In genomic region chr12:92539966-92540791, GRCh38 we compare ENCODE assay signal across 9 cellular contexts.
DNase-seq lines count a peak whose midpoint lies in the region; ATAC-seq, FAIRE-seq and TF ChIP-seq lines count a peak whose summit lies in the region.
"Had no signal": no experiment of that assay in that cellular context is flagged by ENCODE, and none has a peak within 500 bp of the region (broad histone marks: within the 10 kb centered on the region; RNA-seq: fewer than 3 reads in every experiment).

No MANE protein-coding gene starts in this region.

- H4K20me1 ChIP-seq in H1 (replicated peaks in 1 of 2; ENCODE audit: control insufficient read depth in 1 of 2, insufficient read depth in 2 of 2, low read length in 2 of 2) = no peaks in the 10 kb centered on the region

- no peak overlapping the region for H2AFZ ChIP-seq in H1 (ENCODE audit: low read length)

- DNase-seq in NCI-H1436 (lab: John Stamatoyannopoulos, UW) (peak; percentile 60), NCI-H1436 treated with DMSO at 0.1 percent for 48 hours (lab: John Stamatoyannopoulos, UW) (no peak), NCI-H2107 (lab: John Stamatoyannopoulos, UW) (peak; percentile 28), H1 (ENCODE audit: low read depth in 1 of 2, low spot score in 2 of 2) (peak in 1 of 2 experiments; percentile 50), retina (peak; percentile 78), ascending aorta (ENCODE audit: low spot score in 2 of 2) (no peak)
- no peak for DNase-seq in stimulated activated naive CD4-positive, alpha-beta T cell (lab: John Stamatoyannopoulos, UW)

- H3K14ac ChIP-seq in H1 (ENCODE audit: insufficient read length) = no peak overlapping the region

- no peak for FAIRE-seq in H1 (lab: Jason Lieb, UNC)
- FAIRE-seq: A204.1 had no signal

- H4K8ac ChIP-seq in H1 (ENCODE audit: extremely low read depth, insufficient read depth, low read length) = no peak overlapping the region

- H3K4me2 ChIP-seq in H1 (ENCODE audit: insufficient read depth in 1 of 2, low read depth in 2 of 2, low read length in 2 of 2) = no peak overlapping the region

- H2BK12ac ChIP-seq in H1 (ENCODE audit: low read depth, low read length) = no peak overlapping the region

- H2BK120ac ChIP-seq in H1 (replicated peaks; ENCODE audit: low read depth, low read length) = no peak overlapping the region

- H3K27ac ChIP-seq in H1 (ENCODE audit: low read depth, low read length) = no peak overlapping the region
- no peak overlapping the region for H3K27ac ChIP-seq in ascending aorta

- H4K91ac ChIP-seq in H1 (replicated peaks; ENCODE audit: insufficient read length, low read length) = no peak overlapping the region

- H3K9me3 ChIP-seq in H1 (ENCODE audit: insufficient read depth in 2 of 2, low read depth in 1 of 2, low read length in 1 of 2) (no peaks in the 10 kb centered on the region), ascending aorta (no peaks in the 10 kb centered on the region)

- H3K79me2 ChIP-seq in H1 (ENCODE audit: control insufficient read depth in 1 of 2, insufficient read depth in 2 of 2, low read length in 2 of 2) = no peaks in the 10 kb centered on the region

- H2BK5ac ChIP-seq in H1 (ENCODE audit: low read depth, low read length) = no peak overlapping the region

- H3K79me1 ChIP-seq in H1 (ENCODE audit: low read depth, low read length) = no peaks in the 10 kb centered on the region

- no peak overlapping the region for H3K56ac ChIP-seq in H1 (replicated peaks; ENCODE audit: insufficient read length, low read depth, low read length)

- ATAC-seq in HG02840 (IDR thresholded peaks at IDR 0.05; ENCODE audit: low FRiP score, unreplicated experiment) = no peak

- CTCF ChIA-PET in H1 (lab: Charles Lee; ENCODE audit: partially characterized antibody) = interaction anchor here (0.6 kb wide), 1 partner anchor 396 kb away, joined by 3 read pairs; no protein-coding TSS in a partner anchor

- no peaks in the 10 kb centered on the region for H3K23me2 ChIP-seq in H1 (ENCODE audit: low read depth, low read length)

- intact Hi-C loops in ascending aorta (cut with DNase I) = no loop called here

- TF ChIP-seq RAD21 in H1 (IDR thresholded peaks at IDR 0.05 in 1 of 2, conservative IDR thresholded peaks at IDR 0.05 in 1 of 2; ENCODE audit: low read depth in 2 of 2, low read length in 2 of 2) = peak; percentile 11 to 27; a peak in 2 of 4 replicates

- H3K27me3 ChIP-seq in H1 (replicated peaks in 1 of 4; ENCODE audit: control insufficient read depth in 3 of 4, extremely low read depth in 1 of 4, insufficient read depth in 3 of 4, low read length in 3 of 4) = no peaks in the 10 kb centered on the region
- no peaks in the 10 kb centered on the region for H3K27me3 ChIP-seq in ascending aorta

- H3K4me3 ChIP-seq in H1 (ENCODE audit: extremely low read depth in 1 of 4, insufficient read depth in 2 of 4, low read depth in 3 of 4, low read length in 4 of 4) = no peak overlapping the region
- no peak overlapping the region for H3K4me3 ChIP-seq in ascending aorta

- H2AK5ac ChIP-seq in H1 (ENCODE audit: low read depth, low read length) = no peak overlapping the region

- H3K9ac ChIP-seq in H1 (replicated peaks in 1 of 4; ENCODE audit: extremely low read depth in 1 of 4, low read depth in 3 of 4, low read length in 3 of 4) = no peak overlapping the region

- no peak overlapping the region for H2BK20ac ChIP-seq in H1 (ENCODE audit: low read length)

- H2BK15ac ChIP-seq in H1 (ENCODE audit: low read length) = no peak overlapping the region

- POLR2A ChIA-PET in H1 (lab: Charles Lee; ENCODE audit: partially characterized antibody) = no interaction called here

- no peak for TF ChIP-seq EP300 in H1 (IDR thresholded peaks at IDR 0.05; ENCODE audit: borderline replicate concordance in 1 of 2, low read depth in 2 of 2, low read length in 2 of 2)

- H3K36me3 ChIP-seq in H1 (ENCODE audit: control insufficient read depth in 2 of 4, insufficient read depth in 4 of 4, low read length in 3 of 4) = no peaks in the 10 kb centered on the region
- no peaks in the 10 kb centered on the region for H3K36me3 ChIP-seq in ascending aorta

- H3K23ac ChIP-seq in H1 (ENCODE audit: insufficient read length) = no peak overlapping the region

- no peak overlapping the region for H3K4ac ChIP-seq in H1 (replicated peaks; ENCODE audit: insufficient read length, low read depth, low read length)

- TF ChIP-seq POLR2A in H1 (IDR thresholded peaks at IDR 0.05; ENCODE audit: control extremely low read depth in 1 of 2, low read depth in 2 of 2, low read length in 2 of 2) = no peak

- TF ChIP-seq CTCF in H1 (IDR thresholded peaks at IDR 0.05; ENCODE audit: control extremely low read depth in 1 of 3, insufficient read depth in 1 of 3, low read depth in 1 of 3, low read length in 3 of 3) = peak in 2 of 3 experiments; percentile 27 to 31; a peak in 3 of 4 replicates
- TF ChIP-seq CTCF in ascending aorta (IDR thresholded peaks at IDR 0.05) = no peak

- WGBS in H1 (ENCODE audit: extremely low coverage in 1 of 2, insufficient coverage in 1 of 2, insufficient read length in 1 of 2, insufficient replicate concordance in 2 of 2, low coverage in 1 of 2, low lambda C conversion rate in 2 of 2, missing lambda C conversion rate in 1 of 2), 2 experiments = 75% methylated on average over 13 of the region's 13 CpGs; no CpG with 5 or more reads in 1 of the 2 experiments

- H3K4me1 ChIP-seq in H1 (replicated peaks in 1 of 4; ENCODE audit: control insufficient read depth in 3 of 4, insufficient read depth in 4 of 4, low read length in 3 of 4) (peaks cover 2 to 6% (median 3%) of the 10 kb centered on the region in 4 experiments; a peak in 5 of 7 replicates), ascending aorta (no peaks in the 10 kb centered on the region)

- no peak overlapping the region for H3K18ac ChIP-seq in H1 (ENCODE audit: extremely low read depth, low read length)

- no peak overlapping the region for H4K5ac ChIP-seq in H1 (ENCODE audit: insufficient read length, low read depth, low read length)

TF ChIP-seq in H1, 55 proteins besides CTCF, POLR2A, EP300 and RAD21:
- TF ChIP-seq E2F6 (IDR thresholded peaks at IDR 0.05) = peak; percentile 60
- 0 out of 2 replicates have a peak, but pooled peaks have one; percentile 15 for TF ChIP-seq MAX (IDR thresholded peaks at IDR 0.05)
- TF ChIP-seq TEAD4 (IDR thresholded peaks at IDR 0.05; ENCODE audit: low read depth, low read length) = no peak
- 0 out of 2 replicates have a peak, but pooled peaks have one; percentile 32 for TF ChIP-seq YY1 (IDR thresholded peaks at IDR 0.05; ENCODE audit: low read depth, low read length)
TF ChIP-seq in H1: peak in this region for 3.

Comparison
In these comparisons a context has a peak if more than half of its experiments do, and no peak if none do; other contexts are left out.
1. DNase-seq: peak in NCI-H1436 (single experiment), NCI-H2107 (single experiment) and retina (single experiment); none in NCI-H1436 treated with DMSO at 0.1 percent for 48 hours (single experiment), ascending aorta (0 of 2) and stimulated activated naive CD4-positive, alpha-beta T cell (0 of 6).
2. CTCF ChIP-seq: peak in H1 (2 of 3); none in ascending aorta (0 of 3).